In genomic region chr1:165748550-165748949, GRCh38 we compare ENCODE assay signal across 22 cellular contexts.
"Had no signal": no experiment of that assay in that cellular context is flagged by ENCODE, and none has a peak within 500 bp of the region (broad histone marks: within the 10 kb centered on the region; RNA-seq: fewer than 3 reads in every experiment).

No MANE protein-coding gene starts in this region.

- FAIRE-seq: urothelium cell line had no signal

- H3K4me1 ChIP-seq: esophagus squamous epithelium, left lung, lower lobe of right lung, parathyroid adenoma, psoas muscle had no signal

- H3K79me2 ChIP-seq: parathyroid adenoma had no signal

- H3K27me3 Mint-ChIP-seq: dendritic cell treated with granulocyte-macrophage colony-stimulating factor and Interleukin-4, amounts not matched to agents 40 ng/mL and 50 ng/mL, for 4 days; memory B cell; naive B cell had no signal

- H3K27ac ChIP-seq: esophagus squamous epithelium, left lung, lower lobe of right lung, parathyroid adenoma, psoas muscle, thoracic aorta had no signal

- H3K4me3 Mint-ChIP-seq: dendritic cell treated with granulocyte-macrophage colony-stimulating factor and Interleukin-4, amounts not matched to agents 40 ng/mL and 50 ng/mL, for 4 days; memory B cell; mesothelial cell of epicardium; naive B cell; nephron progenitor cell had no signal

- H3K4me3 ChIP-seq: esophagus squamous epithelium, left lung, lower lobe of right lung, psoas muscle, right lobe of liver, stomach, thoracic aorta had no signal

- H3K9me3 Mint-ChIP-seq: dendritic cell treated with granulocyte-macrophage colony-stimulating factor and Interleukin-4, amounts not matched to agents 40 ng/mL and 50 ng/mL, for 4 days; memory B cell; mesothelial cell of epicardium; naive B cell; nephron progenitor cell had no signal

- H3K27ac Mint-ChIP-seq: dendritic cell treated with granulocyte-macrophage colony-stimulating factor and Interleukin-4, amounts not matched to agents 40 ng/mL and 50 ng/mL, for 4 days; memory B cell; mesothelial cell of epicardium; nephron progenitor cell had no signal

- H3K4me1 Mint-ChIP-seq: mesothelial cell of epicardium, nephron progenitor cell had no signal

- H2AFZ ChIP-seq: parathyroid adenoma had no signal

- DNase-seq: central memory CD4-positive, alpha-beta T cell; esophagus squamous epithelium; foreskin fibroblast; hippocampal formation; left lung; lower lobe of right lung; naive B cell; nephron progenitor cell; psoas muscle; retina; right lobe of liver; stimulated activated CD4-positive, alpha-beta T cell treated with anti-CD3 and anti-CD28 coated beads, Interleukin-2, amount 100 ng/mL, for 24 hours; stimulated activated naive CD4-positive, alpha-beta T cell; stomach; substantia nigra; trophoblast cell had no signal

- H3K9me3 ChIP-seq: esophagus squamous epithelium, left lung, lower lobe of right lung, psoas muscle, right lobe of liver, stomach, thoracic aorta had no signal

- H3K9ac ChIP-seq: parathyroid adenoma had no signal

- H3K27me3 ChIP-seq: esophagus squamous epithelium, left lung, right lobe of liver, stomach had no signal

- ATAC-seq: left lung, lower lobe of right lung, psoas muscle had no signal
